10 cellular contexts compared by ENCODE assay signal in genomic region chr20:29873946-29874345, GRCh38.
DNase-seq lines count a peak whose midpoint lies in the region; ATAC-seq, FAIRE-seq and TF ChIP-seq lines count a peak whose summit lies in the region.
"Had no signal": no experiment of that assay in that cellular context is flagged by ENCODE, and none has a peak within 500 bp of the region (broad histone marks: within the 10 kb centered on the region; RNA-seq: fewer than 3 reads in every experiment).

No MANE protein-coding gene starts in this region.

- no peak for FAIRE-seq in astrocyte (lab: Jason Lieb, UNC)

- H3K27me3 Mint-ChIP-seq in astrocyte (ENCODE audit: low read depth, unreplicated experiment), result no peaks in the 10 kb centered on the region

- no peak overlapping the region for H3K4me3 Mint-ChIP-seq in astrocyte (ENCODE audit: unreplicated experiment)
- H3K4me3 Mint-ChIP-seq: stimulated activated effector memory CD8-positive, alpha-beta T cell treated with anti-CD3 and anti-CD28 coated beads, Interleukin-12 subunit alpha, Interleukin-12 subunit beta, amount 100 ng/mL, for 72 hours had no signal

- H3K9me3 ChIP-seq in astrocyte (ENCODE audit: insufficient read depth, low read depth, low read length), result peaks cover 24% of the 10 kb centered on the region
- H3K9me3 ChIP-seq in left lung, result peaks cover 0 to 59% of the 10 kb centered on the region in 2 donors

- peak overlapping the region; percentile 48 for H3K9ac ChIP-seq in astrocyte (ENCODE audit: low read length)

- H3K4me1 ChIP-seq in astrocyte (ENCODE audit: insufficient read depth, low read length) (no peaks in the 10 kb centered on the region), left lung (no peaks in the 10 kb centered on the region)

- peak overlapping the region; percentile 52 for H3K4me2 ChIP-seq in astrocyte (ENCODE audit: low read length)

- H3K36me3 ChIP-seq in astrocyte (ENCODE audit: insufficient read depth, low read length) (no peaks in the 10 kb centered on the region), left lung (no peaks in the 10 kb centered on the region)

- ATAC-seq in left lung (no peak), HG02610 (IDR thresholded peaks at IDR 0.05; ENCODE audit: unreplicated experiment) (no peak), HG03469 (IDR thresholded peaks at IDR 0.05; ENCODE audit: unreplicated experiment) (no peak), GM18861 (IDR thresholded peaks at IDR 0.05; ENCODE audit: unreplicated experiment) (no peak)
- ATAC-seq: stimulated activated effector memory CD8-positive, alpha-beta T cell treated with anti-CD3 and anti-CD28 coated beads, Interleukin-12 subunit alpha, Interleukin-12 subunit beta, amount 100 ng/mL, for 72 hours had no signal

- TF ChIP-seq CTCF in astrocyte (IDR thresholded peaks at IDR 0.05; ENCODE audit: insufficient read depth, low read depth, low read length) (no peak), left lung (IDR thresholded peaks at IDR 0.05) (no peak)

- no peaks in the 10 kb centered on the region for H4K20me1 ChIP-seq in astrocyte (ENCODE audit: insufficient read depth, low read length)

- H3K36me3 Mint-ChIP-seq in astrocyte (ENCODE audit: low read depth, unreplicated experiment), result no peaks in the 10 kb centered on the region
- H3K36me3 Mint-ChIP-seq: stimulated activated effector memory CD8-positive, alpha-beta T cell treated with anti-CD3 and anti-CD28 coated beads, Interleukin-12 subunit alpha, Interleukin-12 subunit beta, amount 100 ng/mL, for 72 hours had no signal

- H3K9me3 Mint-ChIP-seq in astrocyte (ENCODE audit: unreplicated experiment), result peaks cover 32% of the 10 kb centered on the region

- no peaks in the 10 kb centered on the region for H3K4me1 Mint-ChIP-seq in astrocyte (ENCODE audit: low read depth, unreplicated experiment)

- no peak overlapping the region for H2AFZ ChIP-seq in astrocyte (ENCODE audit: low read depth, low read length)

- no peaks in the 10 kb centered on the region for H3K27me3 ChIP-seq in astrocyte (ENCODE audit: insufficient read depth, low read length)
- H3K27me3 ChIP-seq in left lung, result peaks cover 0 to 4% of the 10 kb centered on the region in 2 donors

- no peak overlapping the region for H3K27ac ChIP-seq in astrocyte (ENCODE audit: low read depth, low read length)
- no peak overlapping the region for H3K27ac ChIP-seq in left lung
- H3K27ac ChIP-seq: epithelial cell of prostate had no signal

- H3K79me2 ChIP-seq in astrocyte (ENCODE audit: insufficient read depth, low read length), result no peaks in the 10 kb centered on the region

- DNase-seq in NCI-H1105 treated with DMSO at 0.1 percent for 48 hours (lab: John Stamatoyannopoulos, UW), result peak; percentile 53
- DNase-seq in astrocyte (ENCODE audit: low read depth), result peak; percentile 30
- DNase-seq in left lung, result peak; percentile 72 to 94
- no peak for DNase-seq in kidney tubule cell (ENCODE audit: low spot score)

- no peak overlapping the region for H3K27ac Mint-ChIP-seq in astrocyte (ENCODE audit: unreplicated experiment)
- H3K27ac Mint-ChIP-seq: stimulated activated effector memory CD8-positive, alpha-beta T cell treated with anti-CD3 and anti-CD28 coated beads, Interleukin-12 subunit alpha, Interleukin-12 subunit beta, amount 100 ng/mL, for 72 hours had no signal

- peak overlapping the region; percentile 12; the same call in 1 of the 2 replicates for H3K4me3 ChIP-seq in GM08714 (ENCODE audit: low read length)
- H3K4me3 ChIP-seq in astrocyte (ENCODE audit: insufficient read depth, low read depth, low read length), result peak overlapping the region; percentile 37
- no peak overlapping the region for H3K4me3 ChIP-seq in left lung

- intact Hi-C loops in left lung (cut with DNase I), result no loop called here

Comparison
In these comparisons a context has a peak if more than half of its experiments do, and no peak if none do; other contexts are left out.
1. H3K4me3 ChIP-seq: peak in GM08714 (single experiment) and astrocyte (single experiment); none in left lung (0 of 2).